In genomic region chr14:99166506-99166905, GRCh38 we compare ENCODE assay signal across 15 cellular contexts.
"Had no signal": no experiment of that assay in that cellular context is flagged by ENCODE, and none has a peak within 500 bp of the region (broad histone marks: within the 10 kb centered on the region; RNA-seq: fewer than 3 reads in every experiment).

No MANE protein-coding gene starts in this region.

- H3K4me3 Mint-ChIP-seq: activated T-cell treated with anti-CD3 and anti-CD28 coated beads, Interleukin-2, amount 50 U/mL, for 4 hours; brain; dendritic cell treated with granulocyte-macrophage colony-stimulating factor and Interleukin-4, amounts not matched to agents 40 ng/mL and 50 ng/mL, for 4 days had no signal

- H3K27ac Mint-ChIP-seq: dendritic cell treated with granulocyte-macrophage colony-stimulating factor and Interleukin-4, amounts not matched to agents 40 ng/mL and 50 ng/mL, for 4 days had no signal

- H3K4me3 ChIP-seq: tibial nerve had no signal

- H3K27ac ChIP-seq: tibial nerve had no signal

- H3K4me1 ChIP-seq: tibial nerve had no signal

- DNase-seq: activated CD4-positive, alpha-beta T cell treated with anti-CD3 and anti-CD28 coated beads for 1 hour; activated T-cell treated with anti-CD3 and anti-CD28 coated beads, Interleukin-2, amount 50 U/mL, for 4 hours; amygdala; cerebellar nuclear complex; hippocampal formation; left ventricle myocardium superior; mesenchymal stem cell; retina; SHP77 treated with DMSO at 0.1 percent for 48 hours; stimulated activated CD4-positive, alpha-beta T cell treated with anti-CD3 and anti-CD28 coated beads, Interleukin-15, amount 100 ng/mL, for 24 hours; stimulated activated CD4-positive, alpha-beta T cell treated with anti-CD3 and anti-CD28 coated beads, Interleukin-4, amount 100 ng/mL, for 24 hours; T1000 had no signal

- ATAC-seq: activated T-cell treated with anti-CD3 and anti-CD28 coated beads, Interleukin-2, amount 50 U/mL, for 4 hours; left ventricle myocardium superior had no signal

- H3K36me3 ChIP-seq: tibial nerve had no signal

- H3K4me1 Mint-ChIP-seq: brain had no signal

- H3K27me3 ChIP-seq: tibial nerve had no signal
